ENCODE assay signal across 23 cellular contexts in the genomic region with DNA sequence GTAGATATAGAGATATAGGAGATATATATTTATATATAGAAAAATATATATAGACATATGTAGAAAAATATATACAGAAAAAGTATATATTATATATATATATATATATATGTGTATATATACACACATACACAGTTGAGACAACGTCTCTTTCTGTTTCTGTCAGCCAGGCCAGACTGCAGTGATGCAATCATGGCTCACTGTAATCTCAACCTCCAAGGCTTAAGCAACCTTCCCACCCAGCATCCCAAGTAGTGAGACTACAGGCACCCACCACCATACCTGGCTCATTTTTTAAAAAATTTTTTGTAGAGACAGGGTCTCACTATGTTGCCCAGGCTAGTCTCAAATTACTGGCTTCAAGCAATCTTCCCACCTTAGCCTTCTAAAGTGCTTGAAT.
DNase-seq lines count a peak whose midpoint lies in the region; ATAC-seq and TF ChIP-seq lines count a peak whose summit lies in the region.
"Had no signal": no experiment of that assay in that cellular context is flagged by ENCODE, and none has a peak within 500 bp of the region (broad histone marks: within the 10 kb centered on the region; RNA-seq: fewer than 3 reads in every experiment).

No MANE protein-coding gene starts in this region.

- DNase-seq in NCI-H82 (lab: John Stamatoyannopoulos, UW) (peak; percentile 1), NCI-H82 treated with DMSO at 0.1 percent for 48 hours (lab: John Stamatoyannopoulos, UW; ENCODE audit: unreplicated experiment) (no peak), adipocyte (ENCODE audit: low read depth) (peak; percentile 40), fibroblast of the aortic adventitia (ENCODE audit: low read depth) (peak; percentile 9), MM.1S (no peak)
- no peak for DNase-seq in activated CD8-positive, alpha-beta T cell treated with anti-CD3 and anti-CD28 coated beads, Interleukin-2, amount 10 ng/mL, durations not matched to agents 7 days and 5 days
- DNase-seq in activated CD8-positive, alpha-beta memory T cell treated with anti-CD3 and anti-CD28 coated beads for 24 hours = no peak
- DNase-seq: BE2C; Calu3; CD8-positive, alpha-beta memory T cell; DMS79 treated with DMSO at 0.1 percent for 48 hours; GF-D8; Karpas-422; NCI-H2029 treated with DMSO at 0.1 percent for 48 hours; NCI-H226; NCI-H510A; PC-9; SJCRH30 had no signal

- H3K36me3 ChIP-seq in adipocyte (ENCODE audit: control insufficient read depth, insufficient read depth, low read length, severe bottlenecking) (no peaks in the 10 kb centered on the region), MM.1S (replicated peaks; ENCODE audit: insufficient read depth, low read length) (no peaks in the 10 kb centered on the region)
- H3K36me3 ChIP-seq: BE2C, SJCRH30 had no signal

- ATAC-seq in stimulated activated memory B cell treated with anti-CD40 and anti-IgM and Interleukin-4, amounts not matched to agents 10 μg/mL and 1 μg/mL and 100 μg/mL, for 72 hours = no peak
- no peak for ATAC-seq in activated CD8-positive, alpha-beta T cell treated with anti-CD3 and anti-CD28 coated beads, Interleukin-2, amount 10 ng/mL, durations not matched to agents 7 days and 5 days
- ATAC-seq: HCT116, Right ventricle myocardium inferior had no signal

- peaks cover 5% of the 10 kb centered on the region for H3K9me3 Mint-ChIP-seq in stimulated activated memory B cell treated with anti-CD40 and anti-IgM and Interleukin-4, amounts not matched to agents 10 μg/mL and 1 μg/mL and 100 μg/mL, for 72 hours
- no peaks in the 10 kb centered on the region for H3K9me3 Mint-ChIP-seq in activated CD8-positive, alpha-beta T cell treated with anti-CD3 and anti-CD28 coated beads, Interleukin-2, amount 10 ng/mL, durations not matched to agents 7 days and 5 days (ENCODE audit: insufficient read depth)

- H3K4me1 Mint-ChIP-seq in stimulated activated memory B cell treated with anti-CD40 and anti-IgM and Interleukin-4, amounts not matched to agents 10 μg/mL and 1 μg/mL and 100 μg/mL, for 72 hours = peaks cover 17% of the 10 kb centered on the region
- no peaks in the 10 kb centered on the region for H3K4me1 Mint-ChIP-seq in activated CD8-positive, alpha-beta T cell treated with anti-CD3 and anti-CD28 coated beads, Interleukin-2, amount 10 ng/mL, durations not matched to agents 7 days and 5 days (ENCODE audit: low read depth)
- H3K4me1 Mint-ChIP-seq: CD14-positive monocyte; CD8-positive, alpha-beta memory T cell had no signal

- H3K9ac ChIP-seq in adipocyte (ENCODE audit: low read length) (no peak overlapping the region), MM.1S (ENCODE audit: low read length) (no peak overlapping the region)

- TF ChIP-seq CTCF in fibroblast of the aortic adventitia (IDR thresholded peaks at IDR 0.05; ENCODE audit: insufficient read depth, low read length) (no peak), MM.1S (IDR thresholded peaks at IDR 0.05; ENCODE audit: low read length) (no peak)

- no peak overlapping the region for H3K4me2 ChIP-seq in MM.1S (ENCODE audit: low read depth, low read length)
- H3K4me2 ChIP-seq: PC-9 had no signal

- no peaks in the 10 kb centered on the region for H4K20me1 ChIP-seq in MM.1S (ENCODE audit: insufficient read depth, low read length)

- H3K27ac ChIP-seq in MM.1S (ENCODE audit: low read length) = no peak overlapping the region
- H3K27ac ChIP-seq: 22Rv1, PC-9, SJCRH30 had no signal

- H3K36me3 Mint-ChIP-seq in stimulated activated memory B cell treated with anti-CD40 and anti-IgM and Interleukin-4, amounts not matched to agents 10 μg/mL and 1 μg/mL and 100 μg/mL, for 72 hours = no peaks in the 10 kb centered on the region
- no peaks in the 10 kb centered on the region for H3K36me3 Mint-ChIP-seq in activated CD8-positive, alpha-beta T cell treated with anti-CD3 and anti-CD28 coated beads, Interleukin-2, amount 10 ng/mL, durations not matched to agents 7 days and 5 days (ENCODE audit: low read depth)
- H3K36me3 Mint-ChIP-seq: CD14-positive monocyte; CD8-positive, alpha-beta memory T cell had no signal

- no peak overlapping the region for H3K4me3 ChIP-seq in adipocyte (ENCODE audit: low read length)
- H3K4me3 ChIP-seq in fibroblast of the aortic adventitia (ENCODE audit: low read depth, low read length) = no peak overlapping the region
- H3K4me3 ChIP-seq in MM.1S (ENCODE audit: low read length) = no peak overlapping the region
- H3K4me3 ChIP-seq: PC-9, SJCRH30 had no signal

- POLR2A ChIA-PET in activated CD8-positive, alpha-beta T cell treated with anti-CD3 and anti-CD28 coated beads, Interleukin-2, amount 10 ng/mL, durations not matched to agents 7 days and 5 days (lab: Charles Lee) = no interaction called here

- no peaks in the 10 kb centered on the region for H3F3A ChIP-seq in MM.1S (ENCODE audit: insufficient read depth, low read length)

- H2AFZ ChIP-seq in MM.1S (ENCODE audit: low read length) = no peak overlapping the region
- H2AFZ ChIP-seq: PC-9 had no signal

- H3K27ac Mint-ChIP-seq in stimulated activated memory B cell treated with anti-CD40 and anti-IgM and Interleukin-4, amounts not matched to agents 10 μg/mL and 1 μg/mL and 100 μg/mL, for 72 hours = peak overlapping the region; percentile 74
- H3K27ac Mint-ChIP-seq in activated CD8-positive, alpha-beta T cell treated with anti-CD3 and anti-CD28 coated beads, Interleukin-2, amount 10 ng/mL, durations not matched to agents 7 days and 5 days = no peak overlapping the region
- H3K27ac Mint-ChIP-seq: CD14-positive monocyte had no signal

- H3K27me3 Mint-ChIP-seq in stimulated activated memory B cell treated with anti-CD40 and anti-IgM and Interleukin-4, amounts not matched to agents 10 μg/mL and 1 μg/mL and 100 μg/mL, for 72 hours = no peaks in the 10 kb centered on the region
- H3K27me3 Mint-ChIP-seq in activated CD8-positive, alpha-beta T cell treated with anti-CD3 and anti-CD28 coated beads, Interleukin-2, amount 10 ng/mL, durations not matched to agents 7 days and 5 days (ENCODE audit: low read depth) = no peaks in the 10 kb centered on the region
- H3K27me3 Mint-ChIP-seq: CD8-positive, alpha-beta memory T cell had no signal

- no peaks in the 10 kb centered on the region for H3K79me2 ChIP-seq in MM.1S (ENCODE audit: low read length)

- CTCF ChIA-PET in activated CD8-positive, alpha-beta T cell treated with anti-CD3 and anti-CD28 coated beads, Interleukin-2, amount 10 ng/mL, durations not matched to agents 7 days and 5 days (lab: Charles Lee) = no interaction called here

- H3K9me3 ChIP-seq in adipocyte (ENCODE audit: control insufficient read depth, low read length) (no peaks in the 10 kb centered on the region), MM.1S (replicated peaks; ENCODE audit: insufficient read depth, low read length) (no peaks in the 10 kb centered on the region)
- H3K9me3 ChIP-seq: BE2C, SJCRH30 had no signal

- H3K27me3 ChIP-seq in adipocyte (replicated peaks; ENCODE audit: control insufficient read depth, insufficient read depth, low read length) = no peaks in the 10 kb centered on the region
- no peaks in the 10 kb centered on the region for H3K27me3 ChIP-seq in MM.1S (replicated peaks; ENCODE audit: insufficient read depth, low read length)
- H3K27me3 ChIP-seq: BE2C, SJCRH30 had no signal

- no peaks in the 10 kb centered on the region for H3K9me2 ChIP-seq in MM.1S (replicated peaks; ENCODE audit: insufficient read depth, low read length)

- H3K4me1 ChIP-seq in adipocyte (ENCODE audit: control insufficient read depth, insufficient read depth, low read length) (no peaks in the 10 kb centered on the region), MM.1S (ENCODE audit: low read length) (no peaks in the 10 kb centered on the region)
- H3K4me1 ChIP-seq: BE2C, SJCRH30 had no signal

- H3K4me3 Mint-ChIP-seq in stimulated activated memory B cell treated with anti-CD40 and anti-IgM and Interleukin-4, amounts not matched to agents 10 μg/mL and 1 μg/mL and 100 μg/mL, for 72 hours = no peak overlapping the region
- H3K4me3 Mint-ChIP-seq in activated CD8-positive, alpha-beta T cell treated with anti-CD3 and anti-CD28 coated beads, Interleukin-2, amount 10 ng/mL, durations not matched to agents 7 days and 5 days = no peak overlapping the region
- H3K4me3 Mint-ChIP-seq: CD14-positive monocyte; CD8-positive, alpha-beta memory T cell had no signal

Comparison
In these comparisons a context has a peak if more than half of its experiments do, and no peak if none do; other contexts are left out.
1. DNase-seq: peak in NCI-H82 (single experiment), adipocyte (single experiment) and fibroblast of the aortic adventitia (single experiment); none in NCI-H82 treated with DMSO at 0.1 percent for 48 hours (single experiment), activated CD8-positive, alpha-beta T cell treated with anti-CD3 and anti-CD28 coated beads, Interleukin-2, amount 10 ng/mL, durations not matched to agents 7 days and 5 days (single experiment), activated CD8-positive, alpha-beta memory T cell treated with anti-CD3 and anti-CD28 coated beads for 24 hours (single experiment) and MM.1S (single experiment).